In the genomic region with DNA sequence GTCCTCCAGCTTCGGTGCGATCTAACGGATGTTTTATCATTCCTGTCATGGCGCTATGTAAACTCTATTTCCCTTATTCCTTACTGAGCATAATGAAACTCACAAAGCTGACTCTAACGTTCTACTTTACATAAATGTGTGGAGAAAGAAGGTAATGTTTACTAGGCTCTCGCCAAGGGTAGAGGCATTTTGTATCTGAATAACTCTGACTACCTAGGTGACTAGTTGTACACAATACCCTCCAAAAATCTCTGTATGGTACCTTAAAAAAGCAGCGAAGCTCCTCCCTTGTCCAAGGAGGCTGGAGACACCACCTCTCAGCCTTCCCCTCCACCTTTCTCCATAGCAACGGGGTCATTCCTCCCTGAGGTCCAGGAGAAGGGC, we compare ENCODE assay signal across 8 cellular contexts. TPM values are rescaled to one million over a fixed set of nuclear protein-coding genes. Genes with fewer than 3 reads are reported as not detected.
DNase-seq lines count a peak whose midpoint lies in the region; ATAC-seq and TF ChIP-seq lines count a peak whose summit lies in the region.

No MANE protein-coding gene starts in this region.

- H3K27me3 ChIP-seq in fibroblast of lung (ENCODE audit: control insufficient read depth, insufficient read depth, low read length) (no peaks in the 10 kb centered on the region), skeletal muscle tissue (ENCODE audit: control insufficient read depth in 3 of 3, insufficient read depth in 3 of 3, low read length in 3 of 3) (no peaks in the 10 kb centered on the region)

- H3K4me1 ChIP-seq in fibroblast of lung (ENCODE audit: control insufficient read depth, extremely low read depth, insufficient read depth, low read length) (peaks cover 3% of the 10 kb centered on the region), skeletal muscle tissue (ENCODE audit: control insufficient read depth in 3 of 3, insufficient read depth in 3 of 3, low read length in 3 of 3) (peaks cover 8 to 13% (median 9%) of the 10 kb centered on the region in 3 donors)

- H3K9ac ChIP-seq in fibroblast of lung (ENCODE audit: insufficient read depth, low read length), result no peak overlapping the region
- H3K9ac ChIP-seq in skeletal muscle tissue (ENCODE audit: low read depth in 1 of 3, low read length in 3 of 3), result peak overlapping the region in 1 of 3 donors; percentile 86

- no peak for DNase-seq in NB4 (ENCODE audit: low read depth)
- DNase-seq in fibroblast of lung (ENCODE audit: low read depth in 2 of 2), result no peak
- DNase-seq in mucosa of gallbladder (ENCODE audit: low spot score), result no peak
- DNase-seq in COLO668 (lab: John Stamatoyannopoulos, UW; ENCODE audit: unreplicated experiment), result no peak
- DNase-seq in NCI-H2029 treated with DMSO at 0.1 percent for 48 hours (lab: John Stamatoyannopoulos, UW), result no peak
- no peak for DNase-seq in SKM-1 treated with dmso at 0.1 percent for 144 hours (lab: John Stamatoyannopoulos, UW; ENCODE audit: unreplicated experiment)

- TF ChIP-seq CTCF in NB4 (IDR thresholded peaks at IDR 0.05; ENCODE audit: low read depth, low read length) (no peak), fibroblast of lung (conservative IDR thresholded peaks at IDR 0.05 in 1 of 2, IDR thresholded peaks at IDR 0.05 in 1 of 2; ENCODE audit: low read depth in 1 of 2, low read length in 2 of 2) (no peak)

- no peaks in the 10 kb centered on the region for H3K36me3 ChIP-seq in fibroblast of lung (ENCODE audit: control insufficient read depth, insufficient read depth, low read length)
- H3K36me3 ChIP-seq in skeletal muscle tissue (ENCODE audit: control insufficient read depth in 3 of 3, insufficient read depth in 3 of 3, low read length in 3 of 3), result peaks cover 4 to 11% (median 8%) of the 10 kb centered on the region in 3 donors

- TF ChIP-seq POLR2A in NB4 (IDR thresholded peaks at IDR 0.05; ENCODE audit: extremely low read depth, insufficient read length), result no peak

- H3K79me2 ChIP-seq in fibroblast of lung (ENCODE audit: control insufficient read depth, insufficient read depth, low read length), result peaks cover 7% of the 10 kb centered on the region

- peak overlapping the region; percentile 60 for H3K4me2 ChIP-seq in fibroblast of lung (ENCODE audit: extremely low read depth, insufficient read depth, low read length)

- H3K27ac ChIP-seq in fibroblast of lung (ENCODE audit: insufficient read depth, low read length) (no peak overlapping the region), skeletal muscle tissue (ENCODE audit: low read depth, low read length) (no peak overlapping the region)

- H3K9me3 ChIP-seq in fibroblast of lung (ENCODE audit: control insufficient read depth, insufficient read depth, low read depth, low read length), result no peaks in the 10 kb centered on the region
- H3K9me3 ChIP-seq in skeletal muscle tissue (ENCODE audit: control insufficient read depth in 3 of 3, low read length in 3 of 3), result peaks cover 0 to 10% (median 10%) of the 10 kb centered on the region in 3 donors

- H3K4me3 ChIP-seq in NB4 (ENCODE audit: low read depth, low read length) (peak overlapping the region; percentile 66), fibroblast of lung (replicated peaks in 1 of 4; ENCODE audit: control extremely low read depth in 1 of 4, insufficient read depth in 1 of 4, low read depth in 3 of 4, low read length in 4 of 4) (peak overlapping the region; percentile 44 to 90 (median 86)), skeletal muscle tissue (ENCODE audit: low read length in 3 of 3) (peak overlapping the region; percentile 70 to 93 (median 86))

- ATAC-seq in GM19324 (IDR thresholded peaks at IDR 0.05; ENCODE audit: low FRiP score, unreplicated experiment), result peak; percentile 12

- H2AFZ ChIP-seq in fibroblast of lung (ENCODE audit: low read length), result peak overlapping the region; percentile 90

- no peaks in the 10 kb centered on the region for H4K20me1 ChIP-seq in fibroblast of lung (ENCODE audit: control insufficient read depth, extremely low read depth, insufficient read depth, low read length)

RNA-seq across cellular contexts. Expression of a gene that starts 0.3 kb away (rescaled TPM):
- 2.5 and 2.8 TPM in 2 replicates for total RNA-seq in fibroblast of lung
- polyA plus RNA-seq in fibroblast of lung, result 1.6 and 2.5 TPM in 2 replicates
- polyA plus RNA-seq in fibroblast of lung (2012), result 1.4 and 2.3 TPM in 2 replicates
- polyA minus RNA-seq in fibroblast of lung (ENCODE audit: low replicate concordance), result 2.0 TPM in 1 of 2 replicates, not detected in the other
- 6.8 TPM for total RNA-seq in skeletal muscle tissue
- total RNA-seq in mucosa of gallbladder, result 5.1 TPM

RNA-seq across cellular contexts. Expression of a gene that starts 14.7 kb away (rescaled TPM):
- total RNA-seq in fibroblast of lung, result 22.9 and 30.6 TPM in 2 replicates
- polyA plus RNA-seq in fibroblast of lung, result 9.2 and 11.7 TPM in 2 replicates
- polyA plus RNA-seq in fibroblast of lung (2012), result 9.3 and 9.7 TPM in 2 replicates
- 3.1 and 4.8 TPM in 2 replicates for polyA minus RNA-seq in fibroblast of lung (ENCODE audit: low replicate concordance)
- total RNA-seq in skeletal muscle tissue, result 17.7 TPM
- total RNA-seq in mucosa of gallbladder, result 19.0 TPM

RNA-seq across cellular contexts. Expression of a gene that starts 15.4 kb away (rescaled TPM):
- total RNA-seq in fibroblast of lung, result 7.1 and 7.2 TPM in 2 replicates
- polyA plus RNA-seq in fibroblast of lung, result 3.9 and 5.3 TPM in 2 replicates
- polyA plus RNA-seq in fibroblast of lung (2012), result 2.4 and 3.7 TPM in 2 replicates
- polyA minus RNA-seq in fibroblast of lung (ENCODE audit: low replicate concordance), result 4.9 and 28.3 TPM in 2 replicates
- total RNA-seq in skeletal muscle tissue, result 10.4 TPM
- total RNA-seq in mucosa of gallbladder, result 7.6 TPM

RNA-seq across cellular contexts. Expression of a gene that starts 20.7 kb away (rescaled TPM):
- total RNA-seq in fibroblast of lung, result 6.9 and 9.2 TPM in 2 replicates
- 3.9 and 4.5 TPM in 2 replicates for polyA plus RNA-seq in fibroblast of lung
- 3.2 TPM in 2 replicates for polyA plus RNA-seq in fibroblast of lung (2012)
- polyA minus RNA-seq in fibroblast of lung (ENCODE audit: low replicate concordance), result 0.11 and 3.8 TPM in 2 replicates
- 7.8 TPM for total RNA-seq in skeletal muscle tissue
- total RNA-seq in mucosa of gallbladder, result 7.1 TPM

RNA-seq across cellular contexts. Expression of a gene that starts 33.6 kb away (rescaled TPM):
- total RNA-seq in fibroblast of lung (11.6 and 16.8 TPM in 2 replicates), skeletal muscle tissue (12.5 TPM), mucosa of gallbladder (19.6 TPM)
- 5.3 and 9.1 TPM in 2 replicates for polyA plus RNA-seq in fibroblast of lung
- polyA plus RNA-seq in fibroblast of lung (2012), result 3.6 and 6.0 TPM in 2 replicates
- 3.3 and 9.1 TPM in 2 replicates for polyA minus RNA-seq in fibroblast of lung (ENCODE audit: low replicate concordance)
